In the genomic region with DNA sequence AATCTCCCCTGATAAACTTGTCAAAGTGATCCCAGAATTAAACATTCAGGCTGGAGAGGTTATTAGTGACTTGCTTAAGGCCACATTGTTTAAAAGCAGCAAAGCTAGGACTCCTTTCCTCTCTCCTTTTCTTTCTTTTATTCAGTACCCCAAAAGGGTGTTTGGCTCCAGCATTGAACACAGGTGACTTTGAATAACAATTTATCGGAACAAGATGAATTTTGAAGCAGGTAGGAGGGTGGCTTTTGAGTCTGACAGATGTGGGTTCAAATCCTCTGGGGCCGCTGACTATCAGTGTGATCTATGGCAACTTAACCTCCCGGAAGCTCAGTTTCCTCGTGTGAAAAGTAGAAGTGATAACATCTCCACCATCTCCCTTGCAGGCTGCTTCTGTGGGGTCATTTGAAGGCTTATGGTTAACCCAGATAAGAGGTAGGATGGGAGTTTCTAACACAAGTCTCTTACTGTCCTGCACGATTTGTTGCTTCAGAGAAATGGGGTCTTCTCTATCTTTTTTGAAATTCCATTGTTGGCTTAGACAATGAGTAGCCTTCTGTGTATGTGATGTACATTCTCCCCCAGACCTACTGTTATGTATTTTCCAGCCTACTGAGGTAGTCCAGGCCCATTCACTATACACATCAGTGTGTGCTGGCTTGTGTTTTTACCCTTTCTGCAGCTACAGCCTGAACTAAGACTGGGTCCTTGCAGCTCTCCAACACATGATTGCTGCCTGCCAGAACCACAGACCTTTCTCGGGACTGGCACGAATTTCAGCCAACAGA, we compare ENCODE assay signal across 7 cellular contexts. TPM values are rescaled to one million over a fixed set of nuclear protein-coding genes. Genes with fewer than 3 reads are reported as not detected.
A peak's percentile ranks its signal among the peaks of the same experiment; 100 is the strongest.
DNase-seq lines count a peak whose midpoint lies in the region; ATAC-seq and TF ChIP-seq lines count a peak whose summit lies in the region.

No MANE protein-coding gene starts in this region.

- peak overlapping the region; percentile 86 for H3K27ac Mint-ChIP-seq in T-helper 1 cell treated with Interleukin-12 subunit alpha and Interleukin-12 subunit beta and Interleukin-4 antibody, amounts not matched to agents 30 μg/mL and 1 μg/mL, for 36 hours

- H2AFZ ChIP-seq in fibroblast of lung (ENCODE audit: low read length) = no peak overlapping the region

- H3K9me3 Mint-ChIP-seq in T-helper 1 cell treated with Interleukin-12 subunit alpha and Interleukin-12 subunit beta and Interleukin-4 antibody, amounts not matched to agents 30 μg/mL and 1 μg/mL, for 36 hours = no peaks in the 10 kb centered on the region

- H3K4me1 Mint-ChIP-seq in T-helper 1 cell treated with Interleukin-12 subunit alpha and Interleukin-12 subunit beta and Interleukin-4 antibody, amounts not matched to agents 30 μg/mL and 1 μg/mL, for 36 hours (ENCODE audit: low read depth) = peaks cover 59% of the 10 kb centered on the region

- no peak overlapping the region for H3K9ac ChIP-seq in fibroblast of lung (ENCODE audit: insufficient read depth, low read length)

- no peaks in the 10 kb centered on the region for H3K79me2 ChIP-seq in fibroblast of lung (ENCODE audit: control insufficient read depth, insufficient read depth, low read length)

- H3K36me3 Mint-ChIP-seq in T-helper 1 cell treated with Interleukin-12 subunit alpha and Interleukin-12 subunit beta and Interleukin-4 antibody, amounts not matched to agents 30 μg/mL and 1 μg/mL, for 36 hours (ENCODE audit: low read depth) = no peaks in the 10 kb centered on the region

- no peak overlapping the region for H3K4me3 ChIP-seq in fibroblast of lung (replicated peaks in 1 of 4; ENCODE audit: control extremely low read depth in 1 of 4, insufficient read depth in 1 of 4, low read depth in 3 of 4, low read length in 4 of 4)
- no peak overlapping the region for H3K4me3 ChIP-seq in stomach

- H3K4me2 ChIP-seq in fibroblast of lung (ENCODE audit: extremely low read depth, insufficient read depth, low read length) = no peak overlapping the region

- no peaks in the 10 kb centered on the region for H4K20me1 ChIP-seq in fibroblast of lung (ENCODE audit: control insufficient read depth, extremely low read depth, insufficient read depth, low read length)

- H3K36me3 ChIP-seq in fibroblast of lung (ENCODE audit: control insufficient read depth, insufficient read depth, low read length) (no peaks in the 10 kb centered on the region), stomach (no peaks in the 10 kb centered on the region)

- H3K27me3 ChIP-seq in fibroblast of lung (ENCODE audit: control insufficient read depth, insufficient read depth, low read length) = no peaks in the 10 kb centered on the region
- no peaks in the 10 kb centered on the region for H3K27me3 ChIP-seq in stomach

- WGBS in stomach, 5 donors = 53 to 65% (median 60%) methylated on average over 7 of the region's 7 CpGs

- TF ChIP-seq EP300 in stomach (IDR thresholded peaks at IDR 0.05) = no peak

- TF ChIP-seq CTCF in fibroblast of lung (conservative IDR thresholded peaks at IDR 0.05 in 1 of 2, IDR thresholded peaks at IDR 0.05 in 1 of 2; ENCODE audit: low read depth in 1 of 2, low read length in 2 of 2) (no peak), stomach (IDR thresholded peaks at IDR 0.05) (no peak)

- DNase-seq in fibroblast of lung (ENCODE audit: low read depth in 2 of 2) (no peak), stomach (no peak), T1000 (lab: John Stamatoyannopoulos, UW) (no peak)

- H3K9me3 ChIP-seq in fibroblast of lung (ENCODE audit: control insufficient read depth, insufficient read depth, low read depth, low read length) (no peaks in the 10 kb centered on the region), stomach (no peaks in the 10 kb centered on the region)

- ATAC-seq in HG03103 (IDR thresholded peaks at IDR 0.05; ENCODE audit: low read depth, unreplicated experiment) (peak; percentile 16), HG03039 (IDR thresholded peaks at IDR 0.05; ENCODE audit: unreplicated experiment) (no peak), GM18858 (IDR thresholded peaks at IDR 0.05; ENCODE audit: unreplicated experiment) (no peak)

- intact Hi-C loops in stomach (cut with DNase I; ENCODE audit: low total_unique reads) = no loop called here

- peak overlapping the region; percentile 56 for H3K4me3 Mint-ChIP-seq in T-helper 1 cell treated with Interleukin-12 subunit alpha and Interleukin-12 subunit beta and Interleukin-4 antibody, amounts not matched to agents 30 μg/mL and 1 μg/mL, for 36 hours

- H3K27me3 Mint-ChIP-seq in T-helper 1 cell treated with Interleukin-12 subunit alpha and Interleukin-12 subunit beta and Interleukin-4 antibody, amounts not matched to agents 30 μg/mL and 1 μg/mL, for 36 hours (ENCODE audit: low read depth) = no peaks in the 10 kb centered on the region

- H3K4me1 ChIP-seq in fibroblast of lung (ENCODE audit: control insufficient read depth, extremely low read depth, insufficient read depth, low read length) (peaks cover 25% of the 10 kb centered on the region), stomach (peaks cover 8 to 36% (median 15%) of the 10 kb centered on the region in 4 donors)

- peak overlapping the region; percentile 55 for H3K27ac ChIP-seq in fibroblast of lung (ENCODE audit: insufficient read depth, low read length)
- peak overlapping the region in 4 of 5 donors; percentile 50 to 77 (median 65) for H3K27ac ChIP-seq in stomach

- TF ChIP-seq POLR2A in stomach (IDR thresholded peaks at IDR 0.05) = no peak

RNA-seq across cellular contexts. Expression of a gene that starts 29.0 kb away (rescaled TPM):
- 112 and 145 TPM in 2 replicates for total RNA-seq in fibroblast of lung
- polyA plus RNA-seq in fibroblast of lung = 22.6 and 73.7 TPM in 2 replicates
- polyA plus RNA-seq in fibroblast of lung (2012) = 39.2 and 112 TPM in 2 replicates
- 34.1 and 57.9 TPM in 2 replicates for polyA minus RNA-seq in fibroblast of lung (ENCODE audit: low replicate concordance)
- total RNA-seq in stomach = 100 to 1,000 TPM; 169 to 382 (median 244) TPM
- 100 to 1,000 TPM in 1 of 3 donors, 10 to 100 TPM in 2; 64.9 to 124 (median 78.1) TPM for polyA plus RNA-seq in stomach

RNA-seq across cellular contexts. Expression of a gene that starts 55.0 kb away (rescaled TPM):
- total RNA-seq in fibroblast of lung = 17.2 and 21.8 TPM in 2 replicates
- polyA plus RNA-seq in fibroblast of lung = 11.7 and 16.3 TPM in 2 replicates
- 4.4 and 5.7 TPM in 2 replicates for polyA plus RNA-seq in fibroblast of lung (2012)
- polyA minus RNA-seq in fibroblast of lung (ENCODE audit: low replicate concordance) = 2.1 and 4.7 TPM in 2 replicates
- total RNA-seq in stomach = 100 to 1,000 TPM in 1 of 5 donors, 10 to 100 TPM in 4; 17.4 to 126 (median 36.2) TPM
- 1 to 10 TPM; 2.5 to 8.5 (median 3.4) TPM for polyA plus RNA-seq in stomach
